In genomic region chr7:1479287-1479686, GRCh38 we compare ENCODE assay signal across 33 cellular contexts.
"Had no signal": no experiment of that assay in that cellular context is flagged by ENCODE, and none has a peak within 500 bp of the region (broad histone marks: within the 10 kb centered on the region; RNA-seq: fewer than 3 reads in every experiment).

No MANE protein-coding gene starts in this region.

- ATAC-seq: activated naive CD4-positive, alpha-beta T cell treated with anti-CD3 and anti-CD28 coated beads, Interleukin-2, amount 50 U/mL, for 72 hours; activated naive CD8-positive, alpha-beta T cell treated with anti-CD3 and anti-CD28 coated beads, Interleukin-2, amount 50 U/mL, for 24 hours; activated T-cell treated with anti-CD3 and anti-CD28 coated beads, Interleukin-2, amount 50 U/mL, for 4 hours; activated T-cell treated with anti-CD3 and anti-CD28 coated beads, Interleukin-2, amount 50 U/mL, for 72 hours; activated T-helper 17 cell treated with anti-CD3 and anti-CD28 coated beads, Interleukin-2, amount 50 U/mL, for 72 hours; body of pancreas had no signal

- DNase-seq: activated effector memory CD4-positive, alpha-beta T cell treated with anti-CD3 and anti-CD28 coated beads, Interleukin-2, amount 50 U/mL, for 16 hours; activated effector memory CD4-positive, alpha-beta T cell treated with Interleukin-2 at 50 U/mL for 16 hours; activated gamma-delta T cell; activated gamma-delta T cell treated with Interleukin-2 at 50 U/mL for 16 hours; activated naive CD4-positive, alpha-beta T cell; activated naive CD4-positive, alpha-beta T cell treated with anti-CD3 and anti-CD28 coated beads for 36 hours; activated naive CD4-positive, alpha-beta T cell treated with anti-CD3 and anti-CD28 coated beads, Interleukin-2, amount 10 ng/mL, durations not matched to agents 7 days and 5 days; activated naive CD4-positive, alpha-beta T cell treated with anti-CD3 and anti-CD28 coated beads, Interleukin-2, amount 50 U/mL, for 16 hours; activated naive CD4-positive, alpha-beta T cell treated with Interleukin-2 at 50 U/mL for 16 hours; activated naive CD8-positive, alpha-beta T cell treated with anti-CD3 and anti-CD28 coated beads for 36 hours; activated naive CD8-positive, alpha-beta T cell treated with anti-CD3 and anti-CD28 coated beads, Interleukin-2, amount 10 ng/mL, durations not matched to agents 7 days and 5 days; activated naive CD8-positive, alpha-beta T cell treated with anti-CD3 and anti-CD28 coated beads, Interleukin-2, amount 50 U/mL, for 24 hours; activated T-cell treated with anti-CD3 and anti-CD28 coated beads, Interleukin-2, amount 50 U/mL, for 24 hours; activated T-cell treated with anti-CD3 and anti-CD28 coated beads, Interleukin-2, amount 50 U/mL, for 4 hours; activated T-cell treated with anti-CD3 and anti-CD28 coated beads, Interleukin-2, amount 50 U/mL, for 48 hours; activated T-cell treated with anti-CD3 and anti-CD28 coated beads, Interleukin-2, amount 50 U/mL, for 72 hours; adrenal gland; amniotic stem cell; amygdala; anterior cingulate cortex; aorta; body of pancreas; brain microvascular endothelial cell; caudate nucleus; central memory CD4-positive, alpha-beta T cell; cerebellar nuclear complex had no signal

- H3K27ac ChIP-seq: adrenal gland, ascending aorta, body of pancreas, brain microvascular endothelial cell, breast epithelium, cardiac muscle cell had no signal

- H3K27me3 ChIP-seq: adrenal gland, ascending aorta, body of pancreas, brain microvascular endothelial cell, breast epithelium, cardiac muscle cell had no signal

- H3K9me3 ChIP-seq: adrenal gland, ascending aorta, body of pancreas, breast epithelium had no signal

- FAIRE-seq: astrocyte, bronchial epithelial cell had no signal

- H3K4me1 ChIP-seq: adrenal gland, ascending aorta had no signal

- H3K4me3 ChIP-seq: adrenal gland, ascending aorta, body of pancreas, breast epithelium, cardiac muscle cell had no signal
